7 cellular contexts compared by ENCODE assay signal in the genomic region with DNA sequence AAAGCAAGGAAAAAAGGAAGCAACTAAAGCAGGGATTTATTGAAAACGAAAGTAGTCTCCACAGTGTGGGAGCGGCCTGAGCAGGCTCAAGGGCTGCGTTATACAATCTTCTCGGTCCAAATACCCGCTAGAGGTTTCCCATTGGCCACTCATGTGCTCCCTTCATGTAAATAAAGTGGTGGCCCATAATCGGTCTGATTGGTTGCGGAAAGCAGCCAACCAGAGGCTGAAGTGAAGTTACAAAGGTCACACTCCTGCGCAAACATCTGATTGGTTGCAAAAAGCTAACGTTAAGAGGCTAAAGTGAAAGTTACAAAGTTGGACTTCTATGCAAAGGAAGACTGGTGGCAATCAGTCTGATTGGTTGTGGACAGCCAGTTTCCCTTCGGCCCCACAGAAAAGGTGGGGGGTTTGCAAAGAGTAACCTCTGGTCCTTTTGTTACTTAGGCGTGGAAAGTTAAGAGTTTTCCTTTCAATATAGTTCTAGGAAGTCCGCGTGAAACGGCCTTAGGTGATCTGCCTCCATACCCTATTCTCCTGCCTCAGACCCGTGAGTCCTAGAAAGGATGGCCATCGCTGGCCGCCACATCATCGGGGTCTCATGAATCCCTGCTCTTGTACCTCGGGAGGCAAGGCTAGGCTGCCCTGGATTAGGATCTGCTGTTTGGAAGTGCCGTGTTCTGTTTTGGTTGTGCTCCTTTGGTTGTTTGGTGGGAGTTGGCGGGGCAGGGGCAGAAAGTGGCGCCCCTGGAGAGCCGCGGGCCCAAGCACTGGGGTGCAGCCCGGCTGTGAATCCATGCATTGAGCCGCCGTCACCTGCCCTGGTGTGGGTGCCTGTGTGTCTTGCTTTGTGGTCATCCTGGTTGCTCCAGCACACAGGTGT.
DNase-seq lines count a peak whose midpoint lies in the region; ATAC-seq and TF ChIP-seq lines count a peak whose summit lies in the region.

No MANE protein-coding gene starts in this region.

- H3K4me3 ChIP-seq in body of pancreas: peak overlapping the region in 1 of 2 donors; percentile 50
- H3K4me3 ChIP-seq in right lobe of liver: peak overlapping the region; percentile 56 to 73 (median 63)

- no peak for TF ChIP-seq CTCF in body of pancreas (IDR thresholded peaks at IDR 0.05)
- no peak for TF ChIP-seq CTCF in right lobe of liver (IDR thresholded peaks at IDR 0.05)

- intact Hi-C loops in body of pancreas (cut with DNase I) (no loop called here), right lobe of liver (cut with DNase I) (no loop called here)

- ATAC-seq in GM18909 (IDR thresholded peaks at IDR 0.05; ENCODE audit: poor library complexity, unreplicated experiment) (peak; percentile 67), HG03354 (IDR thresholded peaks at IDR 0.05; ENCODE audit: poor library complexity, severe bottlenecking, unreplicated experiment) (peak; percentile 61), body of pancreas (peak; percentile 80), right lobe of liver (peak; percentile 84 to 92 (median 88))

- H3K27me3 ChIP-seq in body of pancreas: no peaks in the 10 kb centered on the region
- H3K27me3 ChIP-seq in right lobe of liver: no peaks in the 10 kb centered on the region

- H3K27ac ChIP-seq in body of pancreas: peak overlapping the region in 2 of 4 donors; percentile 45 to 58
- peak overlapping the region; percentile 92 to 97 (median 94) for H3K27ac ChIP-seq in right lobe of liver

- TF ChIP-seq POLR2A in body of pancreas (IDR thresholded peaks at IDR 0.05): peak in 1 of 3 donors; percentile 47
- TF ChIP-seq POLR2A in right lobe of liver (IDR thresholded peaks at IDR 0.05): peak; percentile 93

- H3K36me3 ChIP-seq in body of pancreas (replicated peaks in 1 of 2; ENCODE audit: insufficient read depth in 1 of 2, low read depth in 2 of 2) (no peaks in the 10 kb centered on the region), right lobe of liver (no peaks in the 10 kb centered on the region)

- no peaks in the 10 kb centered on the region for H3K9me3 ChIP-seq in body of pancreas
- no peaks in the 10 kb centered on the region for H3K9me3 ChIP-seq in right lobe of liver

- WGBS in body of pancreas, 2 donors: 79 to 82% methylated on average over 20 to 27 of the region's 27 CpGs
- WGBS in right lobe of liver (ENCODE audit: insufficient coverage, low coverage, low lambda C conversion rate, missing lambda C conversion rate): 22% methylated on average over 12 of the region's 27 CpGs

- peaks cover 15% of the 10 kb centered on the region for H3K4me1 ChIP-seq in body of pancreas
- H3K4me1 ChIP-seq in right lobe of liver: peaks cover 0 to 17% (median 7%) of the 10 kb centered on the region in 4 donors

- DNase-seq in T follicular helper cell (ENCODE audit: low read depth) (peak; percentile 59), body of pancreas (peak; percentile 37 to 82 (median 53)), right lobe of liver (peak; percentile 79 to 94 (median 88)), A172 (ENCODE audit: low spot score) (no peak)
- peak; percentile 41 to 45 for DNase-seq in stimulated activated CD8-positive, alpha-beta memory T cell treated with anti-CD3 and anti-CD28 coated beads, Interleukin-7, amount 100 ng/mL, for 4 hours (ENCODE audit: low read depth in 2 of 2)
